1 cellular context compared by ENCODE assay signal in genomic region chr3:47324278-47324865, GRCh38.
TF ChIP-seq lines count a peak whose summit lies in the region.

No MANE protein-coding gene starts in this region.

TF ChIP-seq in HepG2, 621 proteins besides CTCF, POLR2A, EP300 and RAD21 (continued from another document):
- TF ChIP-seq TIGD3 (CRISPR knock-in tag; IDR thresholded peaks at IDR 0.05; ENCODE audit: borderline replicate concordance) (no peak), DNMT3B (CRISPR knock-in tag; conservative IDR thresholded peaks at IDR 0.05) (no peak), ZNF430 (CRISPR knock-in tag; IDR thresholded peaks at IDR 0.05) (no peak), ZNF549 (CRISPR knock-in tag; IDR thresholded peaks at IDR 0.05) (no peak), CSRNP1 (CRISPR knock-in tag; IDR thresholded peaks at IDR 0.05) (no peak), PAWR (CRISPR knock-in tag; IDR thresholded peaks at IDR 0.05; ENCODE audit: borderline replicate concordance) (no peak), ZNF777 (CRISPR knock-in tag; IDR thresholded peaks at IDR 0.05) (no peak), MIXL1 (CRISPR knock-in tag; IDR thresholded peaks at IDR 0.05) (0 out of 2 replicates have a peak, but pooled peaks have one; percentile 37), FOXO1 (CRISPR knock-in tag; IDR thresholded peaks at IDR 0.05) (peak; percentile 57; the same call in 1 of the 2 replicates), ATF2 (CRISPR knock-in tag; IDR thresholded peaks at IDR 0.05) (no peak), ZBED4 (CRISPR knock-in tag; IDR thresholded peaks at IDR 0.05; ENCODE audit: borderline replicate concordance) (no peak), ZNF383 (CRISPR knock-in tag; IDR thresholded peaks at IDR 0.05; ENCODE audit: borderline replicate concordance) (no peak), POLR2AphosphoS5 (IDR thresholded peaks at IDR 0.05; ENCODE audit: low read depth, low read length) (no peak), MXD1 (CRISPR knock-in tag; IDR thresholded peaks at IDR 0.05) (no peak), NFE2 (CRISPR knock-in tag; IDR thresholded peaks at IDR 0.05) (no peak), STAG1 (CRISPR knock-in tag; IDR thresholded peaks at IDR 0.05) (peak; percentile 86), MZF1 (CRISPR knock-in tag; IDR thresholded peaks at IDR 0.05; ENCODE audit: borderline replicate concordance) (no peak), ZNF720 (CRISPR knock-in tag; IDR thresholded peaks at IDR 0.05) (no peak), AKAP8 (CRISPR knock-in tag; IDR thresholded peaks at IDR 0.05) (no peak), RBAK (CRISPR knock-in tag; IDR thresholded peaks at IDR 0.05) (no peak), SOX6 (IDR thresholded peaks at IDR 0.05) (no peak), SOX6 (CRISPR knock-in tag; IDR thresholded peaks at IDR 0.05) (no peak), XBP1 (CRISPR knock-in tag; IDR thresholded peaks at IDR 0.05) (no peak), JARID2 (CRISPR knock-in tag; IDR thresholded peaks at IDR 0.05; ENCODE audit: insufficient replicate concordance) (no peak), ZFP1 (CRISPR knock-in tag; IDR thresholded peaks at IDR 0.05) (no peak), ZNF670 (CRISPR knock-in tag; IDR thresholded peaks at IDR 0.05; ENCODE audit: borderline replicate concordance) (no peak), GMEB1 (CRISPR knock-in tag; IDR thresholded peaks at IDR 0.05; ENCODE audit: borderline replicate concordance) (no peak), ADNP (CRISPR knock-in tag; IDR thresholded peaks at IDR 0.05) (no peak), ZNF451 (CRISPR knock-in tag; IDR thresholded peaks at IDR 0.05) (no peak), BORCS8-MEF2B (CRISPR knock-in tag; IDR thresholded peaks at IDR 0.05) (no peak), FOXP4 (CRISPR knock-in tag; IDR thresholded peaks at IDR 0.05) (no peak), MAX (IDR thresholded peaks at IDR 0.05) (no peak)
- TF ChIP-seq, protein P1, sequence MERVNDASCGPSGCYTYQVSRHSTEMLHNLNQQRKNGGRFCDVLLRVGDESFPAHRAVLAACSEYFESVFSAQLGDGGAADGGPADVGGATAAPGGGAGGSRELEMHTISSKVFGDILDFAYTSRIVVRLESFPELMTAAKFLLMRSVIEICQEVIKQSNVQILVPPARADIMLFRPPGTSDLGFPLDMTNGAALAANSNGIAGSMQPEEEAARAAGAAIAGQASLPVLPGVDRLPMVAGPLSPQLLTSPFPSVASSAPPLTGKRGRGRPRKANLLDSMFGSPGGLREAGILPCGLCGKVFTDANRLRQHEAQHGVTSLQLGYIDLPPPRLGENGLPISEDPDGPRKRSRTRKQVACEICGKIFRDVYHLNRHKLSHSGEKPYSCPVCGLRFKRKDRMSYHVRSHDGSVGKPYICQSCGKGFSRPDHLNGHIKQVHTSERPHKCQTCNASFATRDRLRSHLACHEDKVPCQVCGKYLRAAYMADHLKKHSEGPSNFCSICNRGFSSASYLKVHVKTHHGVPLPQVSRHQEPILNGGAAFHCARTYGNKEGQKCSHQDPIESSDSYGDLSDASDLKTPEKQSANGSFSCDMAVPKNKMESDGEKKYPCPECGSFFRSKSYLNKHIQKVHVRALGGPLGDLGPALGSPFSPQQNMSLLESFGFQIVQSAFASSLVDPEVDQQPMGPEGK (CRISPR knock-in tag; IDR thresholded peaks at IDR 0.05), result no peak
- TF ChIP-seq, protein P2, sequence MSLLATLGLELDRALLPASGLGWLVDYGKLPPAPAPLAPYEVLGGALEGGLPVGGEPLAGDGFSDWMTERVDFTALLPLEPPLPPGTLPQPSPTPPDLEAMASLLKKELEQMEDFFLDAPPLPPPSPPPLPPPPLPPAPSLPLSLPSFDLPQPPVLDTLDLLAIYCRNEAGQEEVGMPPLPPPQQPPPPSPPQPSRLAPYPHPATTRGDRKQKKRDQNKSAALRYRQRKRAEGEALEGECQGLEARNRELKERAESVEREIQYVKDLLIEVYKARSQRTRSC (CRISPR knock-in tag; IDR thresholded peaks at IDR 0.05; ENCODE audit: low read depth), result no peak
- TF ChIP-seq, protein P3, sequence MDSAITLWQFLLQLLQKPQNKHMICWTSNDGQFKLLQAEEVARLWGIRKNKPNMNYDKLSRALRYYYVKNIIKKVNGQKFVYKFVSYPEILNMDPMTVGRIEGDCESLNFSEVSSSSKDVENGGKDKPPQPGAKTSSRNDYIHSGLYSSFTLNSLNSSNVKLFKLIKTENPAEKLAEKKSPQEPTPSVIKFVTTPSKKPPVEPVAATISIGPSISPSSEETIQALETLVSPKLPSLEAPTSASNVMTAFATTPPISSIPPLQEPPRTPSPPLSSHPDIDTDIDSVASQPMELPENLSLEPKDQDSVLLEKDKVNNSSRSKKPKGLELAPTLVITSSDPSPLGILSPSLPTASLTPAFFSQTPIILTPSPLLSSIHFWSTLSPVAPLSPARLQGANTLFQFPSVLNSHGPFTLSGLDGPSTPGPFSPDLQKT (CRISPR knock-in tag; IDR thresholded peaks at IDR 0.05; ENCODE audit: borderline replicate concordance), result no peak
